Comparison of ENCODE assay signal across 17 cellular contexts in the genomic region with DNA sequence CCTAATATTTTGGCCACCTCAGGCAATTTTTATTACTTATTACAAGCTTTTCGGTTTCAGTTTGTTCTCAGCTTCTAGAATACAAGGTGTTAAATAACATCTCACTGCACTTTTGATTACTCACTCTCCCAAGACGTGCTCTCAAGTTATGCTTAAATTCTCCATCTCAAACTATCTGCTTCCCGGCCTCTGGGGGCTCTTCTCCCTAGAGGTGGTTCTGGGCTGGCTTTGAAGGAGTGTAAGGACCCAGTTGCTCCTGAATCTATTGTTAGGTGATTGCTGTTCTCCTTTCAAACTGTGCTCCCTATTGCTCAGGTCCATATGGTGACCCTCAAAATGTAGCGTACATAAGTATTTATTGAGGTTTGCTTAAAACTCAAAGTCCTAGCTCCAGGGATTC.
"Had no signal": no experiment of that assay in that cellular context is flagged by ENCODE, and none has a peak within 500 bp of the region (broad histone marks: within the 10 kb centered on the region; RNA-seq: fewer than 3 reads in every experiment).

No MANE protein-coding gene starts in this region.

- H3K4me3 Mint-ChIP-seq: activated B cell treated with CpG ODN at 0.5 μM for 24 hours; activated CD4-positive, alpha-beta memory T cell treated with anti-CD3 and anti-CD28 coated beads for 36 hours; activated naive CD8-positive, alpha-beta T cell treated with anti-CD3 and anti-CD28 coated beads for 36 hours; activated T-helper 1 cell treated with anti-CD3 and anti-CD28 coated beads, Interleukin-12 subunit alpha, Interleukin-12 subunit beta, Interleukin-2, Interleukin-4 antibody, amounts not matched to agents 30 ng/mL and 10 ng/mL and 1 ng/mL, durations not matched to agents 14 hours and 24 hours and 36 hours; neural crest cell had no signal

- H3K9me3 Mint-ChIP-seq: activated B cell treated with CpG ODN at 0.5 μM for 24 hours; activated CD4-positive, alpha-beta memory T cell treated with anti-CD3 and anti-CD28 coated beads for 36 hours; activated naive CD8-positive, alpha-beta T cell treated with anti-CD3 and anti-CD28 coated beads for 36 hours; activated T-helper 1 cell treated with anti-CD3 and anti-CD28 coated beads, Interleukin-12 subunit alpha, Interleukin-12 subunit beta, Interleukin-2, Interleukin-4 antibody, amounts not matched to agents 30 ng/mL and 10 ng/mL and 1 ng/mL, durations not matched to agents 14 hours and 24 hours and 36 hours; naive B cell; neural crest cell had no signal

- H3K27me3 Mint-ChIP-seq: activated B cell treated with CpG ODN at 0.5 μM for 24 hours; activated CD4-positive, alpha-beta memory T cell treated with anti-CD3 and anti-CD28 coated beads for 36 hours; activated naive CD8-positive, alpha-beta T cell treated with anti-CD3 and anti-CD28 coated beads for 36 hours; naive B cell had no signal

- H3K4me1 Mint-ChIP-seq: activated B cell treated with CpG ODN at 0.5 μM for 24 hours; activated naive CD8-positive, alpha-beta T cell treated with anti-CD3 and anti-CD28 coated beads for 36 hours; naive B cell; neural crest cell had no signal

- H3K4me1 ChIP-seq: esophagus squamous epithelium, pancreas, sigmoid colon, upper lobe of right lung had no signal

- ATAC-seq: left lobe of liver, pancreas, upper lobe of right lung had no signal

- H3K27ac Mint-ChIP-seq: activated B cell treated with CpG ODN at 0.5 μM for 24 hours; activated CD4-positive, alpha-beta memory T cell treated with anti-CD3 and anti-CD28 coated beads for 36 hours; activated naive CD8-positive, alpha-beta T cell treated with anti-CD3 and anti-CD28 coated beads for 36 hours; activated T-helper 1 cell treated with anti-CD3 and anti-CD28 coated beads, Interleukin-12 subunit alpha, Interleukin-12 subunit beta, Interleukin-2, Interleukin-4 antibody, amounts not matched to agents 30 ng/mL and 10 ng/mL and 1 ng/mL, durations not matched to agents 14 hours and 24 hours and 36 hours had no signal

- DNase-seq: activated B cell treated with CpG ODN at 0.5 μM for 24 hours; activated CD4-positive, alpha-beta memory T cell treated with anti-CD3 and anti-CD28 coated beads for 36 hours; activated CD4-positive, alpha-beta T cell treated with anti-CD3 and anti-CD28 coated beads for 4 hours; activated naive CD8-positive, alpha-beta T cell treated with anti-CD3 and anti-CD28 coated beads for 36 hours; activated T-cell treated with anti-CD3 and anti-CD28 coated beads for 4 hours; amniotic stem cell; dermis blood vessel endothelial cell; effector memory CD4-positive, alpha-beta T cell; esophagus squamous epithelium; naive B cell; pancreas; sigmoid colon; stimulated activated naive CD4-positive, alpha-beta T cell; upper lobe of right lung had no signal

- H3K9me3 ChIP-seq: esophagus squamous epithelium, pancreas, sigmoid colon, upper lobe of right lung had no signal

- H3K36me3 Mint-ChIP-seq: activated CD4-positive, alpha-beta memory T cell treated with anti-CD3 and anti-CD28 coated beads for 36 hours; activated naive CD8-positive, alpha-beta T cell treated with anti-CD3 and anti-CD28 coated beads for 36 hours; naive B cell had no signal

- H3K27ac ChIP-seq: esophagus squamous epithelium, pancreas, sigmoid colon, upper lobe of right lung had no signal

- H3K27me3 ChIP-seq: esophagus squamous epithelium, pancreas, sigmoid colon, upper lobe of right lung had no signal

- H3K4me3 ChIP-seq: esophagus squamous epithelium, pancreas, sigmoid colon, upper lobe of right lung had no signal

- H3K36me3 ChIP-seq: esophagus squamous epithelium, pancreas, sigmoid colon, upper lobe of right lung had no signal
